In the genomic region with DNA sequence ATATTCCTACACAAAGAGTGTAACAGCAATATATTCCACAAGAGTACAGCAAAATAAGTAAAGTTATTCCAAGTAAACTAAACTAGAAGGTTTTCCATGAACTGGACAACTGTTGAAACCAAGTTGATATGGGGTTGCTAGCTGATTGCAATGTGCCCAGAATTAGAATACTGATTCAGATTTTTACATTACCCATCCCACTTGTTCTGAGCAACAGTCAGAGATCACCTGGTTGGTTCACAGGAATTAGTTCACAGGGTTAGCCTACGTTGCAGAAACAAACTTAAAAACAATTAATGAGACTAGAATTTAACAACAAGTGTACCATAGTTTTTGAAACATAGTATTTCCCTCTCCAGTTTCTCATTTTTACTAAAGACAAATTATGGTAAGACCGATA, we compare ENCODE assay signal across 9 cellular contexts. TPM values are rescaled to one million over a fixed set of nuclear protein-coding genes. Genes with fewer than 3 reads are reported as not detected.
"Had no signal": no experiment of that assay in that cellular context is flagged by ENCODE, and none has a peak within 500 bp of the region (broad histone marks: within the 10 kb centered on the region; RNA-seq: fewer than 3 reads in every experiment).

No MANE protein-coding gene starts in this region.

- H3K4me3 Mint-ChIP-seq: IgD-negative memory B cell had no signal

- H3K27ac ChIP-seq: HL-60 had no signal

- H3K27me3 Mint-ChIP-seq: IgD-negative memory B cell had no signal

- H3K4me3 ChIP-seq: K562 had no signal

- H3K27ac Mint-ChIP-seq: IgD-negative memory B cell had no signal

- ATAC-seq: HepG2, K562 had no signal

- FAIRE-seq: HepG2, HTR-8/SVneo, K562 had no signal

- DNase-seq: IMR-90, KBM-7 had no signal

RNA-seq across cellular contexts. Expression of gene PLN, which starts 54.2 kb away (rescaled TPM):
- total RNA-seq: HepG2, HT-29, HT1080, K562 had no signal
- polyA plus RNA-seq: HepG2, IMR-90 had no signal
